ENCODE assay signal across 19 cellular contexts in the genomic region with DNA sequence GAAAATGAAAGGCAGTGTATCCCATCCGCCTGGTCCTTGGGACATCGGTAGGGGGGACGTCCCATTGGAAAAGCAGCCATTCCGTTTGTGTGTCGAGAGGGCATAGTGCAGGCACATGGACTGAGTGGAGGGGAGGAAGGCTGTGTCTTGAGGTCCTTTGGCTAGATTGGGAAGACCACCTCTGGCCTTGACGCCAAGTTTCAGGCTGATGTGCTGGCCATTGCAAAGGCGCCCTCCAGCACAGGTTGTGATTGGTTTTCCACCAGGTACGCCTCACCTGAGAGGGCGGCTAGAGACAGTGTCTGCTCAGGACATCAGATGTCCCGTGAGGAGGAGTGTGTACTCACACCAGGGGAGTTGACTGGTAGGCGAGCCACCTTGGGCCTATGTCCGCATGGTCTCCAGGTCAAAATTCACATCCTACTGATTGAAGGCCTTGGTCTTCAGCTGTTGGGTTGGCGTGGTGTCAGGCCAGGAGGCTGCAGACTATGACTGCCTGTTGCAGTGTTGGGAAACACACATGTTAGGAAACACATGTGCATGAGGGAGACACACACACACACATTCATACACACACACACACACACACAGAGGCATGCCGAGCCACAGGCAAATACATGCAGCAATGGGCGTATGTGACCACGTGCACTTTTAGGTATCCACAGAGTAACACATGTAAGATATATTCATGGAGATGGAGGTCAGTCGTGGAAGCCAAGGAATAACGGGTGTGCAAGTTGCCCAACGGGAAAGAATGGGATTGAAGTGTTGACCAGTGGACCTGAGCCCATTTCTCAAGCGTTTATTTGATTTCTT.
A peak's percentile ranks its signal among the peaks of the same experiment; 100 is the strongest.
DNase-seq lines count a peak whose midpoint lies in the region; ATAC-seq and TF ChIP-seq lines count a peak whose summit lies in the region.
"Had no signal": no experiment of that assay in that cellular context is flagged by ENCODE, and none has a peak within 500 bp of the region (broad histone marks: within the 10 kb centered on the region; RNA-seq: fewer than 3 reads in every experiment).

No MANE protein-coding gene starts in this region.

- H3K9me3 ChIP-seq in duodenal mucosa (ENCODE audit: control insufficient read depth in 1 of 2, low read length in 2 of 2) (peaks cover 93 to 99% of the 10 kb centered on the region in 2 donors), stomach smooth muscle (ENCODE audit: control insufficient read depth in 2 of 2, low read length in 2 of 2) (peaks cover 55 to 99% of the 10 kb centered on the region in 2 donors), left lung (peaks cover 0 to 97% of the 10 kb centered on the region in 2 donors)

- H3K4me3 ChIP-seq in duodenal mucosa (ENCODE audit: low read depth in 1 of 2, low read length in 2 of 2) (peak overlapping the region; percentile 32 to 37), stomach smooth muscle (ENCODE audit: low read length in 2 of 2) (peak overlapping the region; percentile 15 to 47), left lung (no peak overlapping the region)
- H3K4me3 ChIP-seq: gastroesophageal sphincter, suprapubic skin had no signal

- ATAC-seq in left lung: no peak
- ATAC-seq: gastroesophageal sphincter, T-cell had no signal

- no peaks in the 10 kb centered on the region for H3K27me3 ChIP-seq in duodenal mucosa (ENCODE audit: control insufficient read depth in 1 of 2, insufficient read depth in 2 of 2, low read length in 2 of 2)
- H3K27me3 ChIP-seq in stomach smooth muscle (ENCODE audit: control insufficient read depth in 1 of 2, insufficient read depth in 2 of 2, low read length in 2 of 2): no peaks in the 10 kb centered on the region
- H3K27me3 ChIP-seq in left lung: no peaks in the 10 kb centered on the region
- H3K27me3 ChIP-seq: gastroesophageal sphincter, suprapubic skin had no signal

- intact Hi-C loops in left lung (cut with DNase I): no loop called here

- H3K4me1 ChIP-seq in duodenal mucosa (ENCODE audit: control insufficient read depth in 1 of 2, insufficient read depth in 2 of 2, low read length in 2 of 2): no peaks in the 10 kb centered on the region
- no peaks in the 10 kb centered on the region for H3K4me1 ChIP-seq in stomach smooth muscle (ENCODE audit: control insufficient read depth, insufficient read depth, low read length)
- no peaks in the 10 kb centered on the region for H3K4me1 ChIP-seq in left lung
- H3K4me1 ChIP-seq: gastroesophageal sphincter, suprapubic skin had no signal

- DNase-seq in GM03348 (ENCODE audit: low spot score) (peak; percentile 3), mesenteric fat pad (ENCODE audit: low spot score) (peak; percentile 85), SW480 (ENCODE audit: low spot score) (no peak), left lung (no peak), AG08395 (ENCODE audit: low spot score) (no peak)
- DNase-seq: activated CD4-positive, alpha-beta T cell treated with anti-CD3 and anti-CD28 coated beads for 48 hours; activated gamma-delta T cell; anterior cingulate cortex; caudate nucleus; DND-41; Karpas-422; NCI-H187; SHP77; stimulated activated CD8-positive, alpha-beta memory T cell treated with anti-CD3 and anti-CD28 coated beads, Interleukin-4, amount 100 ng/mL, for 48 hours had no signal

- TF ChIP-seq CTCF in left lung (IDR thresholded peaks at IDR 0.05): no peak

- H3K36me3 ChIP-seq in duodenal mucosa (ENCODE audit: control insufficient read depth in 1 of 2, insufficient read depth in 2 of 2, low read length in 2 of 2) (peaks cover 64 to 81% of the 10 kb centered on the region in 2 donors), stomach smooth muscle (ENCODE audit: control insufficient read depth in 2 of 2, insufficient read depth in 2 of 2, low read length in 2 of 2) (peaks cover 85 to 93% of the 10 kb centered on the region in 2 donors), left lung (peaks cover 0 to 96% of the 10 kb centered on the region in 2 donors)

- H3K9ac ChIP-seq in duodenal mucosa (ENCODE audit: low read depth in 1 of 2, low read length in 2 of 2) (no peak overlapping the region), stomach smooth muscle (ENCODE audit: low read length in 2 of 2) (no peak overlapping the region)

- H3K27ac ChIP-seq in duodenal mucosa (ENCODE audit: low read depth, low read length) (no peak overlapping the region), stomach smooth muscle (ENCODE audit: low read length) (no peak overlapping the region), left lung (no peak overlapping the region)
- H3K27ac ChIP-seq: gastroesophageal sphincter, suprapubic skin had no signal

Comparison
In these comparisons a context has a peak if more than half of its experiments do, and no peak if none do; other contexts are left out.
1. DNase-seq: peak in GM03348 (single experiment) and mesenteric fat pad (single experiment); none in SW480 (single experiment), left lung (0 of 2) and AG08395 (single experiment).
2. H3K4me3 ChIP-seq: peak in duodenal mucosa (2 of 2) and stomach smooth muscle (2 of 2); none in left lung (0 of 2).